Comparison of ENCODE assay signal across 13 cellular contexts in genomic region chr16:2471653-2472487, GRCh38. TPM values are rescaled to one million over a fixed set of nuclear protein-coding genes. Genes with fewer than 3 reads are reported as not detected.
DNase-seq lines count a peak whose midpoint lies in the region; ATAC-seq and TF ChIP-seq lines count a peak whose summit lies in the region.
"Had no signal": no experiment of that assay in that cellular context is flagged by ENCODE, and none has a peak within 500 bp of the region (broad histone marks: within the 10 kb centered on the region; RNA-seq: fewer than 3 reads in every experiment).

No MANE protein-coding gene starts in this region.

- peaks cover 31% of the 10 kb centered on the region for H3K4me1 Mint-ChIP-seq in chondrocyte (ENCODE audit: low read depth)
- peaks cover 19% of the 10 kb centered on the region for H3K4me1 Mint-ChIP-seq in activated naive CD4-positive, alpha-beta T cell treated with anti-CD3 and anti-CD28 coated beads, Interleukin-2, amount 10 ng/mL, durations not matched to agents 7 days and 5 days

- H2BK120ac ChIP-seq in mesenchymal stem cell (ENCODE audit: low read depth, low read length) = no peak overlapping the region

- H3K36me3 Mint-ChIP-seq in chondrocyte (ENCODE audit: low read depth) = no peaks in the 10 kb centered on the region
- no peaks in the 10 kb centered on the region for H3K36me3 Mint-ChIP-seq in activated naive CD4-positive, alpha-beta T cell treated with anti-CD3 and anti-CD28 coated beads, Interleukin-2, amount 10 ng/mL, durations not matched to agents 7 days and 5 days

- no peak overlapping the region for H2BK5ac ChIP-seq in mesenchymal stem cell (ENCODE audit: low read depth, low read length, poor library complexity, severe bottlenecking)

- no peaks in the 10 kb centered on the region for H3K27me3 Mint-ChIP-seq in chondrocyte (ENCODE audit: low read depth)
- H3K27me3 Mint-ChIP-seq in activated naive CD4-positive, alpha-beta T cell treated with anti-CD3 and anti-CD28 coated beads, Interleukin-2, amount 10 ng/mL, durations not matched to agents 7 days and 5 days = peaks cover 81% of the 10 kb centered on the region

- ATAC-seq in GM21825 (IDR thresholded peaks at IDR 0.05; ENCODE audit: unreplicated experiment) (no peak), HG03521 (IDR thresholded peaks at IDR 0.05; ENCODE audit: unreplicated experiment) (no peak)
- ATAC-seq: gastrocnemius medialis had no signal

- peak overlapping the region in 1 of 2 experiments; percentile 67 for H2BK12ac ChIP-seq in mesenchymal stem cell (ENCODE audit: low read length in 2 of 2)

- H3K9me3 ChIP-seq in AG04450 (ENCODE audit: control insufficient read depth, insufficient read depth, low read length) (no peaks in the 10 kb centered on the region; the same call in 1 of the 2 replicates), HUES6 (ENCODE audit: control insufficient read depth, insufficient read depth, low read depth, low read length) (no peaks in the 10 kb centered on the region), mesenchymal stem cell (ENCODE audit: control insufficient read depth, low read length) (no peaks in the 10 kb centered on the region)
- H3K9me3 ChIP-seq: adrenal gland, gastrocnemius medialis, ovary had no signal

- 43% methylated on average over 61 of the region's 61 CpGs for WGBS in mesenchymal stem cell

- peak overlapping the region; percentile 35 for H2BK15ac ChIP-seq in mesenchymal stem cell (ENCODE audit: low read depth, poor library complexity, severe bottlenecking)

- CTCF ChIA-PET in AG04450 (lab: Charles Lee) = no interaction called here
- CTCF ChIA-PET in activated naive CD4-positive, alpha-beta T cell treated with anti-CD3 and anti-CD28 coated beads, Interleukin-2, amount 10 ng/mL, durations not matched to agents 7 days and 5 days (lab: Charles Lee) = interaction anchor here (1.1 to 1.3 kb wide), 2 partner anchors 15 to 29 kb away, joined by 3 read pairs; no protein-coding TSS in a partner anchor

- H3K9me3 Mint-ChIP-seq in chondrocyte (ENCODE audit: low read depth) = no peaks in the 10 kb centered on the region
- H3K9me3 Mint-ChIP-seq in activated naive CD4-positive, alpha-beta T cell treated with anti-CD3 and anti-CD28 coated beads, Interleukin-2, amount 10 ng/mL, durations not matched to agents 7 days and 5 days = no peaks in the 10 kb centered on the region

- DNase-seq in AG04450 (ENCODE audit: low read depth, low spot score) (no peak), chondrocyte (ENCODE audit: low spot score) (peak; percentile 82), mesenchymal stem cell (no peak)
- DNase-seq in activated naive CD4-positive, alpha-beta T cell treated with anti-CD3 and anti-CD28 coated beads, Interleukin-2, amount 10 ng/mL, durations not matched to agents 7 days and 5 days = no peak
- DNase-seq in stimulated activated naive CD4-positive, alpha-beta T cell treated with Interleukin-2 at 50 U/mL for 16 hours (lab: John Stamatoyannopoulos, UW) = no peak
- DNase-seq: activated CD4-positive, alpha-beta T cell treated with anti-CD3 and anti-CD28 coated beads, Interleukin-2, amount 50 U/mL, for 48 hours; gastrocnemius medialis had no signal

- POLR2A ChIA-PET in AG04450 (lab: Yijun Ruan, JAX) = interaction anchor here (0.5 to 0.7 kb wide), 2 partner anchors 169 to 182 kb away, joined by 3 to 4 read pairs; no protein-coding TSS in a partner anchor

- no peak overlapping the region for H3K27ac ChIP-seq in AG04450 (ENCODE audit: low read depth, low read length)
- no peak overlapping the region for H3K27ac ChIP-seq in HUES6 (ENCODE audit: low read depth, low read length)
- H3K27ac ChIP-seq in mesenchymal stem cell (ENCODE audit: low read length, poor library complexity, severe bottlenecking) = no peak overlapping the region
- H3K27ac ChIP-seq: adrenal gland, gastrocnemius medialis, ovary, PC-9 had no signal

- H2AFZ ChIP-seq in mesenchymal stem cell (ENCODE audit: low read depth, low read length) = no peak overlapping the region
- H2AFZ ChIP-seq: PC-9 had no signal

- H3K14ac ChIP-seq in mesenchymal stem cell (ENCODE audit: low read length in 2 of 2) = no peak overlapping the region

- TF ChIP-seq CTCF in AG04450 (IDR thresholded peaks at IDR 0.05; ENCODE audit: low read depth, low read length) (no peak), chondrocyte (IDR thresholded peaks at IDR 0.05) (no peak)

- peak overlapping the region; percentile 84 for H4K91ac ChIP-seq in mesenchymal stem cell (ENCODE audit: low read length)

- H2AK5ac ChIP-seq in mesenchymal stem cell (ENCODE audit: low read length, severe bottlenecking) = no peak overlapping the region

- H3K9ac ChIP-seq in HUES6 (ENCODE audit: low read length) = no peak overlapping the region
- H3K9ac ChIP-seq in mesenchymal stem cell (ENCODE audit: low read length) = no peak overlapping the region

- H3K4me3 ChIP-seq in AG04450 (ENCODE audit: low read depth, low read length) = peak overlapping the region; percentile 37; the same call in 1 of the 2 replicates
- peak overlapping the region; percentile 52 for H3K4me3 ChIP-seq in HUES6 (ENCODE audit: low read depth, low read length)
- H3K4me3 ChIP-seq in mesenchymal stem cell (ENCODE audit: insufficient read depth in 1 of 2, low read depth in 1 of 2, low read length in 2 of 2) = peak overlapping the region in 1 of 2 experiments; percentile 46
- H3K4me3 ChIP-seq: ovary, PC-9 had no signal

- H3K79me1 ChIP-seq in mesenchymal stem cell (replicated peaks; ENCODE audit: low read length, poor library complexity, severe bottlenecking) = peaks cover 2% of the 10 kb centered on the region

- H3K4ac ChIP-seq in mesenchymal stem cell (ENCODE audit: low read depth in 1 of 2, low read length in 2 of 2) = peak overlapping the region in 1 of 2 experiments; percentile 81

- H3K23ac ChIP-seq in mesenchymal stem cell (ENCODE audit: low read length in 2 of 2) = no peak overlapping the region

- H3K27me3 ChIP-seq in AG04450 (ENCODE audit: control insufficient read depth, insufficient read depth, low read length) = no peaks in the 10 kb centered on the region
- peaks cover 70% of the 10 kb centered on the region for H3K27me3 ChIP-seq in HUES6 (ENCODE audit: control insufficient read depth, insufficient read depth, low read length)
- H3K27me3 ChIP-seq in mesenchymal stem cell (ENCODE audit: control insufficient read depth in 1 of 2, insufficient read depth in 1 of 2, low read length in 2 of 2) = peaks cover 23 to 36% of the 10 kb centered on the region in 2 experiments

- H3K18ac ChIP-seq in mesenchymal stem cell (ENCODE audit: low read depth in 1 of 2, low read length in 2 of 2) = peak overlapping the region in 1 of 2 experiments; percentile 74

- no peak overlapping the region for H3K27ac Mint-ChIP-seq in chondrocyte (ENCODE audit: unreplicated experiment)
- H3K27ac Mint-ChIP-seq in activated naive CD4-positive, alpha-beta T cell treated with anti-CD3 and anti-CD28 coated beads, Interleukin-2, amount 10 ng/mL, durations not matched to agents 7 days and 5 days = no peak overlapping the region

- H3K4me3 Mint-ChIP-seq in chondrocyte (ENCODE audit: unreplicated experiment) = no peak overlapping the region
- no peak overlapping the region for H3K4me3 Mint-ChIP-seq in activated naive CD4-positive, alpha-beta T cell treated with anti-CD3 and anti-CD28 coated beads, Interleukin-2, amount 10 ng/mL, durations not matched to agents 7 days and 5 days

- H4K8ac ChIP-seq in mesenchymal stem cell (ENCODE audit: low read length) = peak overlapping the region; percentile 72

- H3K36me3 ChIP-seq in HUES6 (ENCODE audit: control insufficient read depth, insufficient read depth, low read length) (no peaks in the 10 kb centered on the region), mesenchymal stem cell (ENCODE audit: control insufficient read depth in 1 of 2, insufficient read depth in 2 of 2, low read depth in 1 of 2, low read length in 2 of 2) (peaks cover 0 to 6% of the 10 kb centered on the region in 2 experiments)
- H3K36me3 ChIP-seq: adrenal gland, gastrocnemius medialis, ovary had no signal

- H3K4me1 ChIP-seq in HUES6 (ENCODE audit: control insufficient read depth, insufficient read depth, low read length) = peaks cover 41% of the 10 kb centered on the region
- peaks cover 68% of the 10 kb centered on the region for H3K4me1 ChIP-seq in mesenchymal stem cell (ENCODE audit: control insufficient read depth, insufficient read depth, low read depth, low read length)

- peak overlapping the region; percentile 82 for H3K4me2 ChIP-seq in mesenchymal stem cell (ENCODE audit: low read length, poor library complexity, severe bottlenecking)

RNA-seq across cellular contexts. Expression of gene NTN3, which starts 0.8 kb away (rescaled TPM):
- polyA plus RNA-seq in AG04450 (2011; rRNA removed) = 0.31 and 0.38 TPM in 2 replicates
- 0.28 and 0.30 TPM in 2 replicates for polyA minus RNA-seq in AG04450 (2011; rRNA and poly(A)+ RNA removed)
- 1.5 to 2.1 TPM (median 1.8 TPM) in 3 replicates for total RNA-seq in chondrocyte
- 0.14 TPM for polyA plus RNA-seq in mesenchymal stem cell (2013, experiment 1 of 2)
- polyA plus RNA-seq in mesenchymal stem cell (2013, experiment 2 of 2) = 0.15 TPM
- total RNA-seq: gastrocnemius medialis had no signal

RNA-seq across cellular contexts. Expression of gene TBC1D24, which starts 3.1 kb away (rescaled TPM):
- 6.0 and 6.4 TPM in 2 replicates for polyA plus RNA-seq in AG04450 (2011; rRNA removed)
- 12.0 and 13.2 TPM in 2 replicates for polyA minus RNA-seq in AG04450 (2011; rRNA and poly(A)+ RNA removed)
- total RNA-seq in chondrocyte = 17.9 to 19.6 TPM (median 18.7 TPM) in 3 replicates
- polyA plus RNA-seq in mesenchymal stem cell (2013, experiment 1 of 2) = 4.9 TPM
- 4.1 TPM for polyA plus RNA-seq in mesenchymal stem cell (2013, experiment 2 of 2)

RNA-seq across cellular contexts. Expression of gene TEDC2, which starts 12.0 kb away (rescaled TPM):
- 1.8 TPM in 2 replicates for polyA plus RNA-seq in AG04450 (2011; rRNA removed)
- polyA minus RNA-seq in AG04450 (2011; rRNA and poly(A)+ RNA removed) = 1.8 and 2.1 TPM in 2 replicates
- total RNA-seq in chondrocyte = 3.9 to 6.5 TPM (median 5.5 TPM) in 3 replicates
- polyA plus RNA-seq in mesenchymal stem cell (2013, experiment 1 of 2) = 3.4 TPM
- 3.5 TPM for polyA plus RNA-seq in mesenchymal stem cell (2013, experiment 2 of 2)

RNA-seq across cellular contexts. Expression of gene ATP6V0C, which starts 41.9 kb away (rescaled TPM):
- 11.0 and 19.9 TPM in 2 replicates for polyA plus RNA-seq in AG04450 (2011; rRNA removed)
- polyA minus RNA-seq in AG04450 (2011; rRNA and poly(A)+ RNA removed) = 25.0 and 32.3 TPM in 2 replicates
- total RNA-seq in chondrocyte = 168 to 200 TPM (median 197 TPM) in 3 replicates
- 498 TPM for polyA plus RNA-seq in mesenchymal stem cell (2013, experiment 1 of 2)
- 484 TPM for polyA plus RNA-seq in mesenchymal stem cell (2013, experiment 2 of 2)

RNA-seq across cellular contexts. Expression of gene CCNF, which starts 42.6 kb away (rescaled TPM):
- 2.3 and 2.5 TPM in 2 replicates for polyA plus RNA-seq in AG04450 (2011; rRNA removed)
- polyA minus RNA-seq in AG04450 (2011; rRNA and poly(A)+ RNA removed) = 10.2 and 11.3 TPM in 2 replicates
- total RNA-seq in chondrocyte = 4.9 to 7.7 TPM (median 7.6 TPM) in 3 replicates
- 2.7 TPM for polyA plus RNA-seq in mesenchymal stem cell (2013, experiment 1 of 2)
- 2.7 TPM for polyA plus RNA-seq in mesenchymal stem cell (2013, experiment 2 of 2)
